8 cellular contexts compared by ENCODE assay signal in genomic region chr20:47854687-47855212, GRCh38.
DNase-seq lines count a peak whose midpoint lies in the region; ATAC-seq, FAIRE-seq and TF ChIP-seq lines count a peak whose summit lies in the region.

No MANE protein-coding gene starts in this region.

- peak; percentile 44 for TF ChIP-seq CTCF in A549 (IDR thresholded peaks at IDR 0.05)
- peak; percentile 52 for TF ChIP-seq CTCF in GM12875 (IDR thresholded peaks at IDR 0.05; ENCODE audit: borderline replicate concordance, insufficient read depth, low read depth, low read length)
- TF ChIP-seq CTCF in fibroblast of lung (conservative IDR thresholded peaks at IDR 0.05 in 1 of 2, IDR thresholded peaks at IDR 0.05 in 1 of 2; ENCODE audit: low read depth in 1 of 2, low read length in 2 of 2): peak; percentile 19 to 60

- H3K27ac ChIP-seq in A549 (no peak overlapping the region), fibroblast of lung (ENCODE audit: insufficient read depth, low read length) (no peak overlapping the region)

- H3K79me2 ChIP-seq in fibroblast of lung (ENCODE audit: control insufficient read depth, insufficient read depth, low read length): no peaks in the 10 kb centered on the region

- H3K4me1 Mint-ChIP-seq in activated T-helper 1 cell treated with anti-CD3 and anti-CD28 coated beads, Interleukin-12 subunit alpha, Interleukin-12 subunit beta, Interleukin-2, Interleukin-4 antibody, amounts not matched to agents 30 ng/mL and 10 ng/mL and 1 ng/mL, durations not matched to agents 14 hours and 24 hours and 36 hours (ENCODE audit: low read depth): no peaks in the 10 kb centered on the region
- H3K4me1 Mint-ChIP-seq in natural killer cell treated with Interleukin-12 subunit alpha and Interleukin-12 subunit beta and Interleukin-15 and Interleukin-18, amount 100 ng/mL, for 72 hours (ENCODE audit: low read depth in 2 of 2): no peaks in the 10 kb centered on the region

- peak; percentile 58 to 70 for TF ChIP-seq RAD21 in A549 (conservative IDR thresholded peaks at IDR 0.05 in 1 of 2, IDR thresholded peaks at IDR 0.05 in 1 of 2)

- TF ChIP-seq POLR2A in A549 (IDR thresholded peaks at IDR 0.05; ENCODE audit: low read length): no peak

- no peaks in the 10 kb centered on the region for H3K27me3 ChIP-seq in fibroblast of lung (ENCODE audit: control insufficient read depth, insufficient read depth, low read length)

- no peak overlapping the region for H2AFZ ChIP-seq in fibroblast of lung (ENCODE audit: low read length)

- no peak overlapping the region for H3K9ac ChIP-seq in fibroblast of lung (ENCODE audit: insufficient read depth, low read length)

- H3K27me3 Mint-ChIP-seq in activated T-helper 1 cell treated with anti-CD3 and anti-CD28 coated beads, Interleukin-12 subunit alpha, Interleukin-12 subunit beta, Interleukin-2, Interleukin-4 antibody, amounts not matched to agents 30 ng/mL and 10 ng/mL and 1 ng/mL, durations not matched to agents 14 hours and 24 hours and 36 hours (ENCODE audit: insufficient read depth): peaks cover 4% of the 10 kb centered on the region
- H3K27me3 Mint-ChIP-seq in natural killer cell treated with Interleukin-12 subunit alpha and Interleukin-12 subunit beta and Interleukin-15 and Interleukin-18, amount 100 ng/mL, for 72 hours: peaks cover 14 to 15% of the 10 kb centered on the region in 2 donors

- H3K4me1 ChIP-seq in A549: no peaks in the 10 kb centered on the region
- no peaks in the 10 kb centered on the region for H3K4me1 ChIP-seq in fibroblast of lung (ENCODE audit: control insufficient read depth, extremely low read depth, insufficient read depth, low read length)

- no peak overlapping the region for H3K27ac Mint-ChIP-seq in activated T-helper 1 cell treated with anti-CD3 and anti-CD28 coated beads, Interleukin-12 subunit alpha, Interleukin-12 subunit beta, Interleukin-2, Interleukin-4 antibody, amounts not matched to agents 30 ng/mL and 10 ng/mL and 1 ng/mL, durations not matched to agents 14 hours and 24 hours and 36 hours
- H3K27ac Mint-ChIP-seq in natural killer cell treated with Interleukin-12 subunit alpha and Interleukin-12 subunit beta and Interleukin-15 and Interleukin-18, amount 100 ng/mL, for 72 hours: no peak overlapping the region

- WGBS in A549 (ENCODE audit: missing lambda C conversion rate): 10% methylated on average over 10 of the region's 10 CpGs

- FAIRE-seq in A549 (lab: Jason Lieb, UNC): no peak

- CTCF ChIA-PET in A549 (lab: Yijun Ruan, JAX): interaction anchor here (0.6 to 1.3 kb wide), 6 partner anchors 15 to 765 kb away, joined by 3 to 7 read pairs (median 4); no protein-coding TSS in a partner anchor

- no peak overlapping the region for H3K4me3 Mint-ChIP-seq in activated T-helper 1 cell treated with anti-CD3 and anti-CD28 coated beads, Interleukin-12 subunit alpha, Interleukin-12 subunit beta, Interleukin-2, Interleukin-4 antibody, amounts not matched to agents 30 ng/mL and 10 ng/mL and 1 ng/mL, durations not matched to agents 14 hours and 24 hours and 36 hours
- no peak overlapping the region for H3K4me3 Mint-ChIP-seq in natural killer cell treated with Interleukin-12 subunit alpha and Interleukin-12 subunit beta and Interleukin-15 and Interleukin-18, amount 100 ng/mL, for 72 hours

- ATAC-seq in A549: peak; percentile 71 to 90; a peak in 5 of 6 replicates
- no peak for ATAC-seq in natural killer cell treated with Interleukin-12 subunit alpha and Interleukin-12 subunit beta and Interleukin-15 and Interleukin-18, amount 100 ng/mL, for 72 hours

- no peaks in the 10 kb centered on the region for H3K36me3 ChIP-seq in fibroblast of lung (ENCODE audit: control insufficient read depth, insufficient read depth, low read length)

- H4K20me1 ChIP-seq in fibroblast of lung (ENCODE audit: control insufficient read depth, extremely low read depth, insufficient read depth, low read length): no peaks in the 10 kb centered on the region

- no peaks in the 10 kb centered on the region for H3K9me3 ChIP-seq in A549
- H3K9me3 ChIP-seq in fibroblast of lung (ENCODE audit: control insufficient read depth, insufficient read depth, low read depth, low read length): no peaks in the 10 kb centered on the region

- DNase-seq in A549 (ENCODE audit: low read depth in 1 of 2, low spot score in 1 of 2): peak; percentile 55 to 65
- peak; percentile 45 for DNase-seq in NCI-H82 treated with DMSO at 0.1 percent for 48 hours (lab: John Stamatoyannopoulos, UW; ENCODE audit: unreplicated experiment)
- peak; percentile 43 to 56 for DNase-seq in fibroblast of lung (ENCODE audit: low read depth in 2 of 2)
- DNase-seq in activated T-helper 1 cell treated with anti-CD3 and anti-CD28 coated beads, Interleukin-12 subunit alpha, Interleukin-12 subunit beta, Interleukin-2, Interleukin-4 antibody, amounts not matched to agents 30 ng/mL and 10 ng/mL and 1 ng/mL, durations not matched to agents 14 hours and 24 hours and 36 hours (ENCODE audit: low spot score): no peak
- DNase-seq in cerebellar nuclear complex (lab: John Stamatoyannopoulos, UW): no peak
- no peak for DNase-seq in natural killer cell treated with Interleukin-12 subunit alpha and Interleukin-12 subunit beta and Interleukin-15 and Interleukin-18, amount 100 ng/mL, for 72 hours (ENCODE audit: low spot score)
- no peak for DNase-seq in amygdala (lab: John Stamatoyannopoulos, UW)

- no peaks in the 10 kb centered on the region for H3K9me3 Mint-ChIP-seq in activated T-helper 1 cell treated with anti-CD3 and anti-CD28 coated beads, Interleukin-12 subunit alpha, Interleukin-12 subunit beta, Interleukin-2, Interleukin-4 antibody, amounts not matched to agents 30 ng/mL and 10 ng/mL and 1 ng/mL, durations not matched to agents 14 hours and 24 hours and 36 hours
- H3K9me3 Mint-ChIP-seq in natural killer cell treated with Interleukin-12 subunit alpha and Interleukin-12 subunit beta and Interleukin-15 and Interleukin-18, amount 100 ng/mL, for 72 hours: no peaks in the 10 kb centered on the region

- no peak for TF ChIP-seq EP300 in A549 (IDR thresholded peaks at IDR 0.05)

- POLR2A ChIA-PET in A549 (lab: Yijun Ruan, JAX): interaction anchor here (0.6 kb wide), 1 partner anchor 19 kb away, joined by 4 read pairs; no protein-coding TSS in a partner anchor

- H3K36me3 Mint-ChIP-seq in activated T-helper 1 cell treated with anti-CD3 and anti-CD28 coated beads, Interleukin-12 subunit alpha, Interleukin-12 subunit beta, Interleukin-2, Interleukin-4 antibody, amounts not matched to agents 30 ng/mL and 10 ng/mL and 1 ng/mL, durations not matched to agents 14 hours and 24 hours and 36 hours (ENCODE audit: low read depth): no peaks in the 10 kb centered on the region
- H3K36me3 Mint-ChIP-seq in natural killer cell treated with Interleukin-12 subunit alpha and Interleukin-12 subunit beta and Interleukin-15 and Interleukin-18, amount 100 ng/mL, for 72 hours: no peaks in the 10 kb centered on the region

- intact Hi-C loops in activated T-helper 1 cell treated with anti-CD3 and anti-CD28 coated beads, Interleukin-12 subunit alpha, Interleukin-12 subunit beta, Interleukin-2, Interleukin-4 antibody, amounts not matched to agents 30 ng/mL and 10 ng/mL and 1 ng/mL, durations not matched to agents 14 hours and 24 hours and 36 hours (cut with micrococcal nuclease): no loop called here

- H3K4me3 ChIP-seq in A549: no peak overlapping the region
- H3K4me3 ChIP-seq in GM12875 (ENCODE audit: low read depth, low read length): no peak overlapping the region
- H3K4me3 ChIP-seq in fibroblast of lung (replicated peaks in 1 of 4; ENCODE audit: control extremely low read depth in 1 of 4, insufficient read depth in 1 of 4, low read depth in 3 of 4, low read length in 4 of 4): no peak overlapping the region

- no peak overlapping the region for H3K4me2 ChIP-seq in A549
- H3K4me2 ChIP-seq in fibroblast of lung (ENCODE audit: extremely low read depth, insufficient read depth, low read length): no peak overlapping the region

TF ChIP-seq in A549, 52 proteins besides CTCF, POLR2A, EP300 and RAD21:
- TF ChIP-seq SMC3 (IDR thresholded peaks at IDR 0.05) (peak; percentile 60), EHF (CRISPR knock-in tag; IDR thresholded peaks at IDR 0.05) (no peak)

Comparison
In these comparisons a context has a peak if more than half of its experiments do, and no peak if none do; other contexts are left out.
1. ATAC-seq: peak in A549 (2 of 2); none in natural killer cell treated with Interleukin-12 subunit alpha and Interleukin-12 subunit beta and Interleukin-15 and Interleukin-18, amount 100 ng/mL, for 72 hours (0 of 2).
2. DNase-seq: peak in A549 (2 of 2), NCI-H82 treated with DMSO at 0.1 percent for 48 hours (single experiment) and fibroblast of lung (2 of 2); none in activated T-helper 1 cell treated with anti-CD3 and anti-CD28 coated beads, Interleukin-12 subunit alpha, Interleukin-12 subunit beta, Interleukin-2, Interleukin-4 antibody, amounts not matched to agents 30 ng/mL and 10 ng/mL and 1 ng/mL, durations not matched to agents 14 hours and 24 hours and 36 hours (single experiment), cerebellar nuclear complex (0 of 2), natural killer cell treated with Interleukin-12 subunit alpha and Interleukin-12 subunit beta and Interleukin-15 and Interleukin-18, amount 100 ng/mL, for 72 hours (single experiment) and amygdala (0 of 56).
3. Peak in every context shown above with its lines, with median percentiles within 50 percentile points of each other: CTCF ChIP-seq.